Comparison of ENCODE assay signal across 14 cellular contexts in the genomic region with DNA sequence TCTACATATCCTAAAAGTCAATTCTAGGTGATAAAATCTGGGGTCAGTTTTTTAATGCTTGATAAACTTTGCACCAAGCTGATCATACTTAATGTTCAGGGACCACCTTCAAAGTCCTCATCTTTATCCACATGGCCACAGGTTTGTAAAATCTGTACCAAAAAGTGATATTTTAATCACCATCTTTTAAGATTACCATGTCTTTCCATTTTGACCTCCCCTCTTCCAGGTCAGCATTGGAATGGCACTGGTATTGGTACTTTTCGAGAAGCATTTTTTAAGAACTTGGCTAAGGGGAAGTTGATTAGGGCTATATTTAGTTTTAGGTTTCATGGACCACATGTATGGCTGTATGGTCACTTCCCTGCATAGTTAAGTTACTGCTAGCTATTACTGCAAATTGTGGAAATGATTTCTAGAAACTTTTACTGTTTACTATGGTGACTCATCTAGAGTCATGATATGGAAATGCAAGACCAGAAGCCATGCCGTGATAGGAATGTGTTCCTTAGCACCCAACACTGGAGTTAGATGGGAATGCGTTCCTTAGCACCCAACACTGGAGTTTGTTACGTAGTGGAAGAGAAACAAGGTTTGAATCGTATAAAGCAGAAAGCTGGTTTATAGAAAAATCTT. TPM values are rescaled to one million over a fixed set of nuclear protein-coding genes. Genes with fewer than 3 reads are reported as not detected.
A peak's percentile ranks its signal among the peaks of the same experiment; 100 is the strongest.
DNase-seq lines count a peak whose midpoint lies in the region; ATAC-seq, FAIRE-seq and TF ChIP-seq lines count a peak whose summit lies in the region.
"Had no signal": no experiment of that assay in that cellular context is flagged by ENCODE, and none has a peak within 500 bp of the region (broad histone marks: within the 10 kb centered on the region; RNA-seq: fewer than 3 reads in every experiment).

No MANE protein-coding gene starts in this region.

- no peak overlapping the region for H3K23ac ChIP-seq in H1 (ENCODE audit: insufficient read length)

- H3K27me3 ChIP-seq in PC-3 (ENCODE audit: low read length) (no peaks in the 10 kb centered on the region), H1 (replicated peaks in 1 of 4; ENCODE audit: control insufficient read depth in 3 of 4, extremely low read depth in 1 of 4, insufficient read depth in 3 of 4, low read length in 3 of 4) (no peaks in the 10 kb centered on the region)

- CTCF ChIA-PET in PC-3 (lab: Charles Lee) (interaction anchor here (0.6 to 1.1 kb wide), 2 partner anchors 77 to 405 kb away, joined by 3 read pairs; no protein-coding TSS in a partner anchor), H1 (lab: Charles Lee; ENCODE audit: partially characterized antibody) (interaction anchor here (0.6 to 1.9 kb wide), 2 partner anchors 15 to 118 kb away, joined by 3 to 7 read pairs; no protein-coding TSS in a partner anchor), Calu3 (lab: Charles Lee) (interaction anchor here (1.5 to 1.7 kb wide), 2 partner anchors 59 to 76 kb away, joined by 3 to 4 read pairs; no protein-coding TSS in a partner anchor)

- no peaks in the 10 kb centered on the region for H3K36me3 Mint-ChIP-seq in activated T-helper 17 cell treated with anti-CD3 and anti-CD28 coated beads, Interleukin-2, amount 50 U/mL, for 72 hours (ENCODE audit: low read depth)
- H3K36me3 Mint-ChIP-seq in Calu3 (ENCODE audit: insufficient read depth, unreplicated experiment) = no peaks in the 10 kb centered on the region

- BruUV-seq in PC-3 (replicated peaks; lab: Mats Ljungman, UMichigan) (no TSS peak), Calu3 (replicated peaks; lab: Mats Ljungman, UMichigan) (no TSS peak)

- peak; percentile 93 for ATAC-seq in PC-3
- no peak for ATAC-seq in activated T-helper 17 cell treated with anti-CD3 and anti-CD28 coated beads, Interleukin-2, amount 50 U/mL, for 72 hours (replicated peaks)

- intact Hi-C loops in PC-3 (cut with micrococcal nuclease) = loop anchor here (1.0 kb wide), 1 partner anchor 71 kb away; no protein-coding TSS in a partner anchor
- intact Hi-C loops in Calu3 (cut with micrococcal nuclease; ENCODE audit: unreplicated experiment) = loop anchor here (10.0 kb wide), 1 partner anchor 404 kb away; no protein-coding TSS in a partner anchor

- H2BK15ac ChIP-seq in H1 (ENCODE audit: low read length) = no peak overlapping the region

- no peak overlapping the region for H2BK12ac ChIP-seq in H1 (ENCODE audit: low read depth, low read length)

- H3K79me2 ChIP-seq in PC-3 (ENCODE audit: low read length) (no peaks in the 10 kb centered on the region), H1 (ENCODE audit: control insufficient read depth in 1 of 2, insufficient read depth in 2 of 2, low read length in 2 of 2) (no peaks in the 10 kb centered on the region)

- H3K36me3 ChIP-seq in PC-3 (ENCODE audit: low read depth, low read length) = no peaks in the 10 kb centered on the region
- no peaks in the 10 kb centered on the region for H3K36me3 ChIP-seq in H1 (ENCODE audit: control insufficient read depth in 2 of 4, insufficient read depth in 4 of 4, low read length in 3 of 4)

- no peak for TF ChIP-seq RAD21 in H1 (IDR thresholded peaks at IDR 0.05 in 1 of 2, conservative IDR thresholded peaks at IDR 0.05 in 1 of 2; ENCODE audit: low read depth in 2 of 2, low read length in 2 of 2)

- peaks cover 23% of the 10 kb centered on the region for H3K4me1 ChIP-seq in PC-3 (ENCODE audit: insufficient read depth, low read length)
- H3K4me1 ChIP-seq in H1 (replicated peaks in 1 of 4; ENCODE audit: control insufficient read depth in 3 of 4, insufficient read depth in 4 of 4, low read length in 3 of 4) = peaks cover 0 to 7% (median 3%) of the 10 kb centered on the region in 4 experiments; a peak in 3 of 7 replicates

- H4K5ac ChIP-seq in H1 (ENCODE audit: insufficient read length, low read depth, low read length) = no peak overlapping the region

- H2BK20ac ChIP-seq in H1 (ENCODE audit: low read length) = no peak overlapping the region

- no peaks in the 10 kb centered on the region for H3K9me3 Mint-ChIP-seq in activated T-helper 17 cell treated with anti-CD3 and anti-CD28 coated beads, Interleukin-2, amount 50 U/mL, for 72 hours
- no peaks in the 10 kb centered on the region for H3K9me3 Mint-ChIP-seq in Calu3 (ENCODE audit: low read depth, unreplicated experiment)
- H3K9me3 Mint-ChIP-seq: activated CD4-positive, alpha-beta T cell treated with anti-CD3 and anti-CD28 coated beads, Interleukin-2, amount 10 ng/mL, durations not matched to agents 7 days and 5 days; H9 had no signal

- H3F3A ChIP-seq in PC-3 (ENCODE audit: low read length, unreplicated experiment) = no peaks in the 10 kb centered on the region

- H2AFZ ChIP-seq in PC-3 (ENCODE audit: low read length) = no peak overlapping the region
- no peak overlapping the region for H2AFZ ChIP-seq in H1 (ENCODE audit: low read length)

- no peak overlapping the region for H2BK5ac ChIP-seq in H1 (ENCODE audit: low read depth, low read length)

- no peak overlapping the region for H2BK120ac ChIP-seq in H1 (replicated peaks; ENCODE audit: low read depth, low read length)

- H3K4ac ChIP-seq in H1 (replicated peaks; ENCODE audit: insufficient read length, low read depth, low read length) = no peak overlapping the region

- H2AK5ac ChIP-seq in H1 (ENCODE audit: low read depth, low read length) = no peak overlapping the region

- no peak overlapping the region for H3K18ac ChIP-seq in H1 (ENCODE audit: extremely low read depth, low read length)

- H4K20me1 ChIP-seq in PC-3 (ENCODE audit: low read length) (no peaks in the 10 kb centered on the region), H1 (replicated peaks in 1 of 2; ENCODE audit: control insufficient read depth in 1 of 2, insufficient read depth in 2 of 2, low read length in 2 of 2) (no peaks in the 10 kb centered on the region)

- no peaks in the 10 kb centered on the region for H3K79me1 ChIP-seq in H1 (ENCODE audit: low read depth, low read length)

- no peaks in the 10 kb centered on the region for H3K9me2 ChIP-seq in PC-3 (replicated peaks; ENCODE audit: low read length)

- H4K8ac ChIP-seq in H1 (ENCODE audit: extremely low read depth, insufficient read depth, low read length) = no peak overlapping the region

- H3K27ac ChIP-seq in PC-3 (ENCODE audit: low read length) (peak overlapping the region; percentile 28), H1 (ENCODE audit: low read depth, low read length) (no peak overlapping the region)

- no peak for FAIRE-seq in H1 (lab: Jason Lieb, UNC)
- FAIRE-seq: endometrium had no signal

- no peaks in the 10 kb centered on the region for H3K23me2 ChIP-seq in H1 (ENCODE audit: low read depth, low read length)

- peak; percentile 57 for DNase-seq in GM04503 (ENCODE audit: low read depth)
- peak; percentile 85 for DNase-seq in PC-3
- no peak for DNase-seq in H1 (ENCODE audit: low read depth in 1 of 2, low spot score in 2 of 2)
- peak; percentile 94 for DNase-seq in renal cortical epithelial cell (ENCODE audit: low read depth)
- no peak for DNase-seq in NCI-H69 (lab: John Stamatoyannopoulos, UW)
- DNase-seq in Calu3 = no peak
- DNase-seq in NK-92 treated with Interleukin-12 subunit alpha and Interleukin-12 subunit beta, amount 100 ng/mL, for 24 hours (lab: John Stamatoyannopoulos, UW) = no peak
- DNase-seq: activated CD4-positive, alpha-beta T cell treated with anti-CD3 and anti-CD28 coated beads, Interleukin-2, amount 10 ng/mL, durations not matched to agents 7 days and 5 days; activated naive CD4-positive, alpha-beta T cell treated with anti-CD3 and anti-CD28 coated beads, Interleukin-2, amount 50 U/mL, for 16 hours; H9; NCI-H1930; posterior cingulate gyrus had no signal

- H3K9me3 ChIP-seq in PC-3 (ENCODE audit: low read length) (no peaks in the 10 kb centered on the region), H1 (ENCODE audit: insufficient read depth in 2 of 2, low read depth in 1 of 2, low read length in 1 of 2) (no peaks in the 10 kb centered on the region)

- no peak for TF ChIP-seq CTCF in PC-3 (conservative IDR thresholded peaks at IDR 0.05; ENCODE audit: low read depth, low read length)
- no peak for TF ChIP-seq CTCF in H1 (IDR thresholded peaks at IDR 0.05; ENCODE audit: control extremely low read depth in 1 of 3, insufficient read depth in 1 of 3, low read depth in 1 of 3, low read length in 3 of 3)
- TF ChIP-seq CTCF in Calu3 (IDR thresholded peaks at IDR 0.05; ENCODE audit: unreplicated experiment) = no peak

- H3K9ac ChIP-seq in PC-3 (ENCODE audit: low read length) = no peak overlapping the region
- H3K9ac ChIP-seq in H1 (replicated peaks in 1 of 4; ENCODE audit: extremely low read depth in 1 of 4, low read depth in 3 of 4, low read length in 3 of 4) = no peak overlapping the region

- no peak overlapping the region for H3K4me3 ChIP-seq in PC-3 (ENCODE audit: low read length)
- H3K4me3 ChIP-seq in H1 (ENCODE audit: extremely low read depth in 1 of 4, insufficient read depth in 2 of 4, low read depth in 3 of 4, low read length in 4 of 4) = no peak overlapping the region

- H3K56ac ChIP-seq in H1 (replicated peaks; ENCODE audit: insufficient read length, low read depth, low read length) = no peak overlapping the region

- no peak for TF ChIP-seq POLR2A in H1 (IDR thresholded peaks at IDR 0.05; ENCODE audit: control extremely low read depth in 1 of 2, low read depth in 2 of 2, low read length in 2 of 2)

- no peak overlapping the region for H4K91ac ChIP-seq in H1 (replicated peaks; ENCODE audit: insufficient read length, low read length)

- H3K4me1 Mint-ChIP-seq in activated T-helper 17 cell treated with anti-CD3 and anti-CD28 coated beads, Interleukin-2, amount 50 U/mL, for 72 hours = no peaks in the 10 kb centered on the region
- H3K4me1 Mint-ChIP-seq in Calu3 (ENCODE audit: low read depth, unreplicated experiment) = peaks cover 24% of the 10 kb centered on the region
- H3K4me1 Mint-ChIP-seq: activated CD4-positive, alpha-beta T cell treated with anti-CD3 and anti-CD28 coated beads, Interleukin-2, amount 10 ng/mL, durations not matched to agents 7 days and 5 days had no signal

- H3K27ac Mint-ChIP-seq in activated T-helper 17 cell treated with anti-CD3 and anti-CD28 coated beads, Interleukin-2, amount 50 U/mL, for 72 hours = no peak overlapping the region
- no peak overlapping the region for H3K27ac Mint-ChIP-seq in Calu3 (ENCODE audit: unreplicated experiment)
- H3K27ac Mint-ChIP-seq: activated CD4-positive, alpha-beta T cell treated with anti-CD3 and anti-CD28 coated beads, Interleukin-2, amount 10 ng/mL, durations not matched to agents 7 days and 5 days had no signal

- POLR2A ChIA-PET in PC-3 (lab: Charles Lee; ENCODE audit: unreplicated experiment) (interaction anchor here (0.5 to 0.6 kb wide), 3 partner anchors 23 to 162 kb away, joined by 3 to 4 read pairs (median 4); no protein-coding TSS in a partner anchor), H1 (lab: Charles Lee; ENCODE audit: partially characterized antibody) (no interaction called here)

- no peak for TF ChIP-seq EP300 in H1 (IDR thresholded peaks at IDR 0.05; ENCODE audit: borderline replicate concordance in 1 of 2, low read depth in 2 of 2, low read length in 2 of 2)

- H3K14ac ChIP-seq in H1 (ENCODE audit: insufficient read length) = no peak overlapping the region

- peaks cover 9% of the 10 kb centered on the region for H3K27me3 Mint-ChIP-seq in activated T-helper 17 cell treated with anti-CD3 and anti-CD28 coated beads, Interleukin-2, amount 50 U/mL, for 72 hours
- H3K27me3 Mint-ChIP-seq in Calu3 (ENCODE audit: unreplicated experiment) = no peaks in the 10 kb centered on the region

- 91% methylated on average over 5 of the region's 5 CpGs; no CpG with 5 or more reads in 1 of the 2 experiments for WGBS in H1 (ENCODE audit: extremely low coverage in 1 of 2, insufficient coverage in 1 of 2, insufficient read length in 1 of 2, insufficient replicate concordance in 2 of 2, low coverage in 1 of 2, low lambda C conversion rate in 2 of 2, missing lambda C conversion rate in 1 of 2), 2 experiments

- H3K4me3 Mint-ChIP-seq in activated T-helper 17 cell treated with anti-CD3 and anti-CD28 coated beads, Interleukin-2, amount 50 U/mL, for 72 hours = no peak overlapping the region
- H3K4me3 Mint-ChIP-seq in Calu3 (ENCODE audit: low read depth, unreplicated experiment) = no peak overlapping the region
- H3K4me3 Mint-ChIP-seq: activated CD4-positive, alpha-beta T cell treated with anti-CD3 and anti-CD28 coated beads, Interleukin-2, amount 10 ng/mL, durations not matched to agents 7 days and 5 days; H9 had no signal

- H3K4me2 ChIP-seq in PC-3 (ENCODE audit: low read length) (peak overlapping the region; percentile 52), H1 (ENCODE audit: insufficient read depth in 1 of 2, low read depth in 2 of 2, low read length in 2 of 2) (no peak overlapping the region)

RNA-seq across cellular contexts. Expression of gene ABLIM1, which starts 50.8 kb away (rescaled TPM):
- 12.3 and 13.8 TPM in 2 replicates for total RNA-seq in PC-3 (2014; rRNA removed)
- 51.2 and 52.1 TPM in 2 replicates for total RNA-seq in H1 (2021; fragmentation: NEBNext Ultra II Directional; extraction: Animal tissue kit (Norgen Biotek cat#: 25700))
- polyA plus RNA-seq in H1 (2011; rRNA removed) = 51.7 and 62.6 TPM in 2 replicates
- 47.8 TPM for polyA plus RNA-seq in H1 (2011; cell fraction: cytosol; rRNA removed)
- 52.0 TPM for polyA plus RNA-seq in H1 (2011; cell fraction: nucleus; rRNA removed)
- polyA plus RNA-seq in H1 (2012, experiment 1 of 2) = 21.9 to 32.8 TPM (median 29.3 TPM) in 4 replicates
- polyA plus RNA-seq in H1 (2012, experiment 2 of 2) = 3.3 TPM
- 31.2 TPM for polyA plus RNA-seq in H1 (2013, experiment 1 of 2)
- polyA plus RNA-seq in H1 (2013, experiment 2 of 2) = 33.9 TPM
- 90.3 and 144 TPM in 2 replicates for polyA minus RNA-seq in H1 (2011; rRNA and poly(A)+ RNA removed)
- polyA minus RNA-seq in H1 (2011; cell fraction: cytosol; rRNA and poly(A)+ RNA removed) = 36.0 TPM
- 71.3 TPM for polyA minus RNA-seq in H1 (2011; cell fraction: nucleus; rRNA and poly(A)+ RNA removed)
- 31.1 and 77.4 TPM in 2 replicates for total RNA-seq in renal cortical epithelial cell
- 100 to 1,000 TPM in 1 of 2 donors, 10 to 100 TPM in 1; 58.7 to 154 TPM for total RNA-seq in activated T-helper 17 cell treated with anti-CD3 and anti-CD28 coated beads, Interleukin-2, amount 50 U/mL, for 72 hours
- 81.1 and 89.4 TPM in 2 replicates for total RNA-seq in Calu3 (2022)

Comparison
In these comparisons a context has a peak if more than half of its experiments do, and no peak if none do; other contexts are left out.
1. DNase-seq: peak in GM04503 (single experiment), PC-3 (single experiment) and renal cortical epithelial cell (single experiment); none in H1 (0 of 2), NCI-H69 (single experiment), Calu3 (single experiment) and NK-92 treated with Interleukin-12 subunit alpha and Interleukin-12 subunit beta, amount 100 ng/mL, for 24 hours (single experiment).